Comparison of ENCODE assay signal across 18 cellular contexts in the genomic region with DNA sequence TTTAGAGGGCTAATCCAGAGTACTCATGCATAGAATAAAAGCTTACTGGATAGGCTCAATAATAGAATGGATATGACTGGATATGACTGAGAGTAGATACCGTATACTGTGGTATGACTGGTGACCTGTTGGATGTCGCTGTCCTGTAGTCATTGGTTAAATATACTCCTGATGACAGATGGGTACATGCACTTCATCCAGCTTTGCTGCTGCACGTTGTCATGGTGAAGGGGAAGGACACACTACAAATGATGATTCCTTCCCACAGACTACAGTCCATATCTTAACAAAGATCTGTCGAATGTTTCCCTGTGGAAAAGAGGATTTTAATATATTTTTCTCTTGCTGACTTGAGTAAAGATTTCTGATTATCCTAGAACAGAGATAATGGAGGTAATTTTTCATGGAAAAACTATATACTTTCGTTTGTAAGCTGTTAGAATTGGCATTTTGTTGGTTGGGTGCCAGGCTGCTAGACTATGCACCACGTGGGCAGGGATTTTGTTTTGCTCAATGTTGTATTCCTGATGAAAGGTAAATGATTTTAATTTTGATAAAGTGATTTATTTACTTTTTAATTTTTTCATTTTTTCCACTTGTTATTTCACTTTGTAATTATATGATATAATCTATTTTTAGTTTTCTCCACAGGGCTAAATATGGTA.
A peak's percentile ranks its signal among the peaks of the same experiment; 100 is the strongest.
DNase-seq lines count a peak whose midpoint lies in the region; ATAC-seq and TF ChIP-seq lines count a peak whose summit lies in the region.
"Had no signal": no experiment of that assay in that cellular context is flagged by ENCODE, and none has a peak within 500 bp of the region (broad histone marks: within the 10 kb centered on the region; RNA-seq: fewer than 3 reads in every experiment).

No MANE protein-coding gene starts in this region.

- 81 to 82% methylated on average over 6 of the region's 6 CpGs for WGBS in sigmoid colon, 2 donors

- TF ChIP-seq CTCF in nephron (IDR thresholded peaks at IDR 0.05; ENCODE audit: unreplicated experiment in 3 of 3) (no peak), sigmoid colon (IDR thresholded peaks at IDR 0.05) (no peak)

- peaks cover 0 to 17% (median 3%) of the 10 kb centered on the region in 4 donors for H3K4me1 ChIP-seq in sigmoid colon

- no peaks in the 10 kb centered on the region for H3K9me3 ChIP-seq in sigmoid colon
- H3K9me3 ChIP-seq: esophagus muscularis mucosa had no signal

- H3K27me3 Mint-ChIP-seq in nephron (ENCODE audit: low read depth), result no peaks in the 10 kb centered on the region
- H3K27me3 Mint-ChIP-seq in activated CD8-positive, alpha-beta memory T cell treated with anti-CD3 and anti-CD28 coated beads, Interleukin-2, amount 10 ng/mL, durations not matched to agents 7 days and 5 days, result no peaks in the 10 kb centered on the region
- H3K27me3 Mint-ChIP-seq: dendritic cell treated with granulocyte-macrophage colony-stimulating factor and Interleukin-4, amounts not matched to agents 40 ng/mL and 50 ng/mL, for 4 days had no signal

- no peak for TF ChIP-seq EP300 in sigmoid colon (IDR thresholded peaks at IDR 0.05)

- H3K27me3 ChIP-seq in sigmoid colon, result no peaks in the 10 kb centered on the region
- H3K27me3 ChIP-seq: esophagus muscularis mucosa had no signal

- no peaks in the 10 kb centered on the region for H3K36me3 ChIP-seq in sigmoid colon
- H3K36me3 ChIP-seq: esophagus muscularis mucosa had no signal

- no peak overlapping the region for H3K4me3 ChIP-seq in sigmoid colon
- H3K4me3 ChIP-seq: esophagus muscularis mucosa had no signal

- no peaks in the 10 kb centered on the region for H3K9me3 Mint-ChIP-seq in nephron
- H3K9me3 Mint-ChIP-seq in activated CD8-positive, alpha-beta memory T cell treated with anti-CD3 and anti-CD28 coated beads, Interleukin-2, amount 10 ng/mL, durations not matched to agents 7 days and 5 days (ENCODE audit: low read depth), result no peaks in the 10 kb centered on the region
- H3K9me3 Mint-ChIP-seq: activated T-helper 2 cell treated with anti-CD3 and anti-CD28 coated beads, Interferon-gamma antibody, Interleukin-2, Interleukin-4, amounts not matched to agents 10 μg/mL and 5 μg/mL and 100 μg/mL, durations not matched to agents 14 hours and 24 hours and 36 hours; dendritic cell treated with granulocyte-macrophage colony-stimulating factor and Interleukin-4, amounts not matched to agents 40 ng/mL and 50 ng/mL, for 4 days had no signal

- H3K27ac Mint-ChIP-seq in nephron, result peak overlapping the region; percentile 18 to 58 (median 43)
- no peak overlapping the region for H3K27ac Mint-ChIP-seq in activated CD8-positive, alpha-beta memory T cell treated with anti-CD3 and anti-CD28 coated beads, Interleukin-2, amount 10 ng/mL, durations not matched to agents 7 days and 5 days
- H3K27ac Mint-ChIP-seq: activated T-helper 2 cell treated with anti-CD3 and anti-CD28 coated beads, Interferon-gamma antibody, Interleukin-2, Interleukin-4, amounts not matched to agents 10 μg/mL and 5 μg/mL and 100 μg/mL, durations not matched to agents 14 hours and 24 hours and 36 hours; dendritic cell treated with granulocyte-macrophage colony-stimulating factor and Interleukin-4, amounts not matched to agents 40 ng/mL and 50 ng/mL, for 4 days had no signal

- H3K4me1 Mint-ChIP-seq in nephron, result peaks cover 34% of the 10 kb centered on the region
- H3K4me1 Mint-ChIP-seq in activated CD8-positive, alpha-beta memory T cell treated with anti-CD3 and anti-CD28 coated beads, Interleukin-2, amount 10 ng/mL, durations not matched to agents 7 days and 5 days, result no peaks in the 10 kb centered on the region

- CTCF ChIA-PET in activated CD8-positive, alpha-beta memory T cell treated with anti-CD3 and anti-CD28 coated beads, Interleukin-2, amount 10 ng/mL, durations not matched to agents 7 days and 5 days (lab: Charles Lee), result no interaction called here

- no peak for ATAC-seq in activated CD8-positive, alpha-beta memory T cell treated with anti-CD3 and anti-CD28 coated beads, Interleukin-2, amount 10 ng/mL, durations not matched to agents 7 days and 5 days
- no peak for ATAC-seq in GM19035 (IDR thresholded peaks at IDR 0.05; ENCODE audit: unreplicated experiment)
- ATAC-seq: HCT116, left lobe of liver had no signal

- no peak overlapping the region for H3K4me3 Mint-ChIP-seq in nephron
- H3K4me3 Mint-ChIP-seq in activated CD8-positive, alpha-beta memory T cell treated with anti-CD3 and anti-CD28 coated beads, Interleukin-2, amount 10 ng/mL, durations not matched to agents 7 days and 5 days, result no peak overlapping the region
- H3K4me3 Mint-ChIP-seq: dendritic cell treated with granulocyte-macrophage colony-stimulating factor and Interleukin-4, amounts not matched to agents 40 ng/mL and 50 ng/mL, for 4 days had no signal

- no peak overlapping the region for H3K27ac ChIP-seq in sigmoid colon
- H3K27ac ChIP-seq: C4-2B, esophagus muscularis mucosa had no signal

- DNase-seq in HT1080 (ENCODE audit: low read depth), result peak; percentile 14
- peak; percentile 74 for DNase-seq in NCI-H2171 treated with DMSO at 0.1 percent for 48 hours (lab: John Stamatoyannopoulos, UW)
- peak; percentile 12 for DNase-seq in cerebellum (ENCODE audit: low spot score)
- DNase-seq in activated CD8-positive, alpha-beta memory T cell treated with anti-CD3 and anti-CD28 coated beads, Interleukin-2, amount 10 ng/mL, durations not matched to agents 7 days and 5 days, result no peak
- DNase-seq in sigmoid colon, result no peak
- no peak for DNase-seq in NCI-H2196 (lab: John Stamatoyannopoulos, UW; ENCODE audit: unreplicated experiment)
- DNase-seq: amniotic stem cell; hippocampal formation; NCI-H1930; stimulated activated CD4-positive, alpha-beta T cell treated with anti-CD3 and anti-CD28 coated beads, Interleukin-15, amount 100 ng/mL, for 24 hours had no signal

- H3K36me3 Mint-ChIP-seq in nephron (ENCODE audit: low read depth), result no peaks in the 10 kb centered on the region
- no peaks in the 10 kb centered on the region for H3K36me3 Mint-ChIP-seq in activated CD8-positive, alpha-beta memory T cell treated with anti-CD3 and anti-CD28 coated beads, Interleukin-2, amount 10 ng/mL, durations not matched to agents 7 days and 5 days

- intact Hi-C loops in sigmoid colon (cut with DNase I), result no loop called here

- no peak for TF ChIP-seq POLR2A in sigmoid colon (IDR thresholded peaks at IDR 0.05)

Comparison
In these comparisons a context has a peak if more than half of its experiments do, and no peak if none do; other contexts are left out.
1. DNase-seq: peak in HT1080 (single experiment), NCI-H2171 treated with DMSO at 0.1 percent for 48 hours (single experiment) and cerebellum (single experiment); none in activated CD8-positive, alpha-beta memory T cell treated with anti-CD3 and anti-CD28 coated beads, Interleukin-2, amount 10 ng/mL, durations not matched to agents 7 days and 5 days (single experiment), sigmoid colon (single experiment) and NCI-H2196 (single experiment).